ENCODE assay signal across 8 cellular contexts in the genomic region with DNA sequence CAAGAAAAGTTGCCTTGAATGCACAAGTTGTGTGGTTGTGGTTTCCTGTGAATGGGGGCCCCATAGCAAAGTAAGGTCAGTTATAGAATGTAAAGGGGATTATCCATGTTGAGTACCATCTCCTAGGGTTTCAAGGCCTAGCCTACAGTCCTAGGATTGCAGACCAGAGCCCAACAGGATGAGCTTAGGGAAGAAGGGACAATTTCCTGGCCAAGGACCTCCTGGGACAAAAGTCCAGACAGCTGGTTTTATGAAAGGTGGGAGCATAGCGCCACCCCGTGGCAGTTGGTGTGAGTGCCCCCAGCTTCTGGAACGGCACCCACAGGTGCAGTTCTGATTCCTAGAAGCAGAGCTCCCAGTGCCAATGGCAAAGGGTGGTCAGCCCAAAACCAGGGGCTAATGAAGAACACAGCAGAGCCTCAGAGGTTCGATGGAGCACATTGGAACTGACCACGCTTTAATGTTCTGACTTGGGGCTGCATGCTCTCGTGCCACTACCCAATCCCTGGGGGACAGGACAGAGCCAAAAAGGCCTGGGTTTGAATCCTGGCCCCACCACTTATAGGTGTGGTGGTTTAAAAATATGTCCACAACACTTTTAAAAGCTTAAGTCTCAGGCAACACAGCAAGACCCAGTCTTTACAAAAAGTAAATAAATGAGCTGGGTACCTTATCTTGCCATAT. TPM values are rescaled to one million over a fixed set of nuclear protein-coding genes. Genes with fewer than 3 reads are reported as not detected.
A peak's percentile ranks its signal among the peaks of the same experiment; 100 is the strongest.
DNase-seq lines count a peak whose midpoint lies in the region; ATAC-seq and TF ChIP-seq lines count a peak whose summit lies in the region.

No MANE protein-coding gene starts in this region.

- TF ChIP-seq CTCF in HFF-Myc (IDR thresholded peaks at IDR 0.05; ENCODE audit: low read depth, low read length, missing control alignments) = peak; percentile 94
- peak; percentile 99 for TF ChIP-seq CTCF in OCI-LY1 (IDR thresholded peaks at IDR 0.05; ENCODE audit: low read length)
- peak; percentile 90 to 92 for TF ChIP-seq CTCF in fibroblast of lung (conservative IDR thresholded peaks at IDR 0.05 in 1 of 2, IDR thresholded peaks at IDR 0.05 in 1 of 2; ENCODE audit: low read depth in 1 of 2, low read length in 2 of 2)
- TF ChIP-seq CTCF in nephron progenitor cell (IDR thresholded peaks at IDR 0.05) = peak; percentile 85

- H3K79me2 ChIP-seq in OCI-LY1 (ENCODE audit: insufficient read depth, low read length) (no peaks in the 10 kb centered on the region), fibroblast of lung (ENCODE audit: control insufficient read depth, insufficient read depth, low read length) (no peaks in the 10 kb centered on the region)

- no peak overlapping the region for H3K9ac ChIP-seq in OCI-LY1 (ENCODE audit: low read length)
- no peak overlapping the region for H3K9ac ChIP-seq in fibroblast of lung (ENCODE audit: insufficient read depth, low read length)

- peak; percentile 54 to 71 (median 67) for DNase-seq in CD4-positive, CD25-positive, alpha-beta regulatory T cell
- peak; percentile 30 for DNase-seq in HFF-Myc (ENCODE audit: extremely low read depth, low read depth)
- DNase-seq in activated T-cell treated with anti-CD3 and anti-CD28 coated beads, Interleukin-2, amount 50 U/mL, for 1 hour = peak; percentile 77
- peak; percentile 35 to 67 for DNase-seq in fibroblast of lung (ENCODE audit: low read depth in 2 of 2)
- DNase-seq in nephron progenitor cell = peak; percentile 78
- DNase-seq in stimulated activated naive CD8-positive, alpha-beta T cell treated with anti-CD3 and anti-CD28 coated beads, Interleukin-15, amount 100 ng/mL, for 72 hours = peak; percentile 66 to 72

- no peaks in the 10 kb centered on the region for H3K9me3 ChIP-seq in CD4-positive, CD25-positive, alpha-beta regulatory T cell (ENCODE audit: control insufficient read depth in 2 of 2, low read length in 2 of 2)
- H3K9me3 ChIP-seq in OCI-LY1 (ENCODE audit: low read length) = no peaks in the 10 kb centered on the region
- no peaks in the 10 kb centered on the region for H3K9me3 ChIP-seq in fibroblast of lung (ENCODE audit: control insufficient read depth, insufficient read depth, low read depth, low read length)

- no peaks in the 10 kb centered on the region for H3F3A ChIP-seq in OCI-LY1 (ENCODE audit: insufficient read depth, low read length)

- H3K27ac Mint-ChIP-seq in CD4-positive, CD25-positive, alpha-beta regulatory T cell = peak overlapping the region in 1 of 3 donors; percentile 18
- H3K27ac Mint-ChIP-seq in nephron progenitor cell = no peak overlapping the region
- no peak overlapping the region for H3K27ac Mint-ChIP-seq in stimulated activated naive CD8-positive, alpha-beta T cell treated with anti-CD3 and anti-CD28 coated beads, Interleukin-15, amount 100 ng/mL, for 72 hours

- peaks cover 0 to 19% (median 12%) of the 10 kb centered on the region in 4 donors for H3K4me1 Mint-ChIP-seq in CD4-positive, CD25-positive, alpha-beta regulatory T cell
- H3K4me1 Mint-ChIP-seq in nephron progenitor cell = no peaks in the 10 kb centered on the region
- H3K4me1 Mint-ChIP-seq in stimulated activated naive CD8-positive, alpha-beta T cell treated with anti-CD3 and anti-CD28 coated beads, Interleukin-15, amount 100 ng/mL, for 72 hours = peaks cover 13% of the 10 kb centered on the region

- H3K4me2 ChIP-seq in OCI-LY1 (ENCODE audit: low read length) (no peak overlapping the region), fibroblast of lung (ENCODE audit: extremely low read depth, insufficient read depth, low read length) (no peak overlapping the region)

- H2AFZ ChIP-seq in OCI-LY1 (ENCODE audit: low read length) (no peak overlapping the region), fibroblast of lung (ENCODE audit: low read length) (no peak overlapping the region)

- no peaks in the 10 kb centered on the region for H3K27me3 Mint-ChIP-seq in CD4-positive, CD25-positive, alpha-beta regulatory T cell
- peaks cover 3% of the 10 kb centered on the region for H3K27me3 Mint-ChIP-seq in nephron progenitor cell (ENCODE audit: low read depth, poor library complexity)
- no peaks in the 10 kb centered on the region for H3K27me3 Mint-ChIP-seq in stimulated activated naive CD8-positive, alpha-beta T cell treated with anti-CD3 and anti-CD28 coated beads, Interleukin-15, amount 100 ng/mL, for 72 hours

- no peak overlapping the region for H3K4me3 Mint-ChIP-seq in CD4-positive, CD25-positive, alpha-beta regulatory T cell
- H3K4me3 Mint-ChIP-seq in nephron progenitor cell = no peak overlapping the region
- H3K4me3 Mint-ChIP-seq in stimulated activated naive CD8-positive, alpha-beta T cell treated with anti-CD3 and anti-CD28 coated beads, Interleukin-15, amount 100 ng/mL, for 72 hours = peak overlapping the region; percentile 45 to 59

- peak; percentile 50 to 59 for ATAC-seq in CD4-positive, CD25-positive, alpha-beta regulatory T cell (ENCODE audit: low read depth in 2 of 2)
- ATAC-seq in stimulated activated naive CD8-positive, alpha-beta T cell treated with anti-CD3 and anti-CD28 coated beads, Interleukin-15, amount 100 ng/mL, for 72 hours = peak; percentile 78
- no peak for ATAC-seq in GM18502 (IDR thresholded peaks at IDR 0.05; ENCODE audit: poor library complexity, unreplicated experiment)

- H3K4me3 ChIP-seq in CD4-positive, CD25-positive, alpha-beta regulatory T cell (ENCODE audit: low read depth, low read length) = no peak overlapping the region
- H3K4me3 ChIP-seq in HFF-Myc (replicated peaks; ENCODE audit: low read depth, low read length) (no peak overlapping the region), OCI-LY1 (ENCODE audit: low read depth, low read length, poor library complexity, severe bottlenecking) (no peak overlapping the region), fibroblast of lung (replicated peaks in 1 of 4; ENCODE audit: control extremely low read depth in 1 of 4, insufficient read depth in 1 of 4, low read depth in 3 of 4, low read length in 4 of 4) (no peak overlapping the region)

- no peaks in the 10 kb centered on the region for H3K9me2 ChIP-seq in OCI-LY1 (ENCODE audit: low read depth, low read length)

- H3K9me3 Mint-ChIP-seq in CD4-positive, CD25-positive, alpha-beta regulatory T cell = no peaks in the 10 kb centered on the region
- no peaks in the 10 kb centered on the region for H3K9me3 Mint-ChIP-seq in nephron progenitor cell
- no peaks in the 10 kb centered on the region for H3K9me3 Mint-ChIP-seq in stimulated activated naive CD8-positive, alpha-beta T cell treated with anti-CD3 and anti-CD28 coated beads, Interleukin-15, amount 100 ng/mL, for 72 hours

- peaks cover 24% of the 10 kb centered on the region for H3K36me3 Mint-ChIP-seq in CD4-positive, CD25-positive, alpha-beta regulatory T cell
- peaks cover 59% of the 10 kb centered on the region for H3K36me3 Mint-ChIP-seq in nephron progenitor cell (ENCODE audit: low read depth)

- peaks cover 27% of the 10 kb centered on the region for H3K36me3 ChIP-seq in CD4-positive, CD25-positive, alpha-beta regulatory T cell (ENCODE audit: control insufficient read depth, insufficient read depth, low read length)
- H3K36me3 ChIP-seq in OCI-LY1 (ENCODE audit: insufficient read depth, low read length) (peaks cover 43% of the 10 kb centered on the region), fibroblast of lung (ENCODE audit: control insufficient read depth, insufficient read depth, low read length) (no peaks in the 10 kb centered on the region)

- H3K27me3 ChIP-seq in CD4-positive, CD25-positive, alpha-beta regulatory T cell (ENCODE audit: control insufficient read depth, insufficient read depth, low read length) = no peaks in the 10 kb centered on the region
- H3K27me3 ChIP-seq in OCI-LY1 (ENCODE audit: insufficient read depth, low read length) (no peaks in the 10 kb centered on the region), fibroblast of lung (ENCODE audit: control insufficient read depth, insufficient read depth, low read length) (no peaks in the 10 kb centered on the region)

- H4K20me1 ChIP-seq in OCI-LY1 (ENCODE audit: insufficient read depth, low read length) (no peaks in the 10 kb centered on the region), fibroblast of lung (ENCODE audit: control insufficient read depth, extremely low read depth, insufficient read depth, low read length) (no peaks in the 10 kb centered on the region)

- no peak overlapping the region for H3K27ac ChIP-seq in CD4-positive, CD25-positive, alpha-beta regulatory T cell (ENCODE audit: insufficient read depth, low read length, poor library complexity, severe bottlenecking)
- no peak overlapping the region for H3K27ac ChIP-seq in OCI-LY1 (ENCODE audit: low read depth, low read length, poor library complexity, severe bottlenecking)
- H3K27ac ChIP-seq in fibroblast of lung (ENCODE audit: insufficient read depth, low read length) = no peak overlapping the region

- H3K4me1 ChIP-seq in CD4-positive, CD25-positive, alpha-beta regulatory T cell (ENCODE audit: control insufficient read depth, insufficient read depth, low read length, poor library complexity, severe bottlenecking) = peaks cover 8% of the 10 kb centered on the region
- H3K4me1 ChIP-seq in OCI-LY1 (ENCODE audit: insufficient read depth, low read length, severe bottlenecking) (no peaks in the 10 kb centered on the region), fibroblast of lung (ENCODE audit: control insufficient read depth, extremely low read depth, insufficient read depth, low read length) (no peaks in the 10 kb centered on the region)

RNA-seq across cellular contexts. Expression of gene TMEM120A, which starts 25.8 kb away (rescaled TPM):
- total RNA-seq in CD4-positive, CD25-positive, alpha-beta regulatory T cell = 51.5 TPM
- 10 to 100 TPM; 41.9 to 66.5 (median 62.1) TPM for polyA plus RNA-seq in CD4-positive, CD25-positive, alpha-beta regulatory T cell
- 27.7 and 56.1 TPM in 2 replicates for total RNA-seq in fibroblast of lung
- polyA plus RNA-seq in fibroblast of lung = 56.5 and 62.3 TPM in 2 replicates
- 49.7 and 50.7 TPM in 2 replicates for polyA plus RNA-seq in fibroblast of lung (2012)
- 59.9 and 108 TPM in 2 replicates for polyA minus RNA-seq in fibroblast of lung (ENCODE audit: low replicate concordance)

RNA-seq across cellular contexts. Expression of gene STYXL1, which starts 27.6 kb away (rescaled TPM):
- total RNA-seq in CD4-positive, CD25-positive, alpha-beta regulatory T cell = 16.8 TPM
- 10 to 100 TPM; 61.9 to 80.8 (median 64.6) TPM for polyA plus RNA-seq in CD4-positive, CD25-positive, alpha-beta regulatory T cell
- 49.0 and 49.3 TPM in 2 replicates for total RNA-seq in fibroblast of lung
- 49.8 and 61.2 TPM in 2 replicates for polyA plus RNA-seq in fibroblast of lung
- 34.7 and 41.7 TPM in 2 replicates for polyA plus RNA-seq in fibroblast of lung (2012)
- 35.4 and 48.1 TPM in 2 replicates for polyA minus RNA-seq in fibroblast of lung (ENCODE audit: low replicate concordance)

RNA-seq across cellular contexts. Expression of gene MDH2, which starts 27.7 kb away (rescaled TPM):
- 70.6 TPM for total RNA-seq in CD4-positive, CD25-positive, alpha-beta regulatory T cell
- 100 to 1,000 TPM; 151 to 237 (median 178) TPM for polyA plus RNA-seq in CD4-positive, CD25-positive, alpha-beta regulatory T cell
- total RNA-seq in fibroblast of lung = 29.5 and 49.4 TPM in 2 replicates
- polyA plus RNA-seq in fibroblast of lung = 90.7 and 131 TPM in 2 replicates
- 155 and 206 TPM in 2 replicates for polyA plus RNA-seq in fibroblast of lung (2012)
- polyA minus RNA-seq in fibroblast of lung (ENCODE audit: low replicate concordance) = 313 and 535 TPM in 2 replicates

Comparison
In these comparisons a context has a peak if more than half of its experiments do, and no peak if none do; other contexts are left out.
1. H3K4me3 Mint-ChIP-seq: peak in stimulated activated naive CD8-positive, alpha-beta T cell treated with anti-CD3 and anti-CD28 coated beads, Interleukin-15, amount 100 ng/mL, for 72 hours (2 of 2); none in CD4-positive, CD25-positive, alpha-beta regulatory T cell (0 of 4) and nephron progenitor cell (single experiment).
2. Peak in every context shown above with its lines, with median percentiles within 50 percentile points of each other: DNase-seq and CTCF ChIP-seq.